ENCODE assay signal across 8 cellular contexts in the genomic region with DNA sequence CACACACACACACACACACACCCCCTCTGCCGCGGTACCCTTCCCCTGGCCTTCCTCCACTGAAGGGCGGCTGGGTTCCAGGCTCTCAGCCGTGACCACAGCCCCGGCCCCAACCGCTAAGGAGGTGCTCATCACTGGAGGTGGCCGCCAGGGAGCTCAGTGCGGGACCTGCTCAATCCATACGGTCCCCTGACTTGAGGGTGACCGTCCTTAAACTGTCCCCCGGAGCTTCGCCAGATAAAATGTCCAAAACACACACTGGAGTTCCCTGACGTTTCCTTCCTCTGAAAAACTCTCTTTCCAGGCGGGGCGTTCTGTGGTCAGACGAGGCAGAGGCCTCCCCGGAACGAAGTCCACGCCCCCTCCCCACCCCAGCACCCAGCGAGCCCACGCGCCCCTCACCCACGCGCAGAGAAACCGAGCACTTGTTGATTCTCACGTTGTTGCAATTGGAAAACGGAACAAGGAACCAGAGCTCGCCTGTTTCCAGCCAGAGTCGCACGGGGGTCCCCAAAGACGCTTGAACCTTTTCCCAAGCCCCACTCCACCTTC. TPM values are rescaled to one million over a fixed set of nuclear protein-coding genes. Genes with fewer than 3 reads are reported as not detected.
DNase-seq lines count a peak whose midpoint lies in the region; ATAC-seq and TF ChIP-seq lines count a peak whose summit lies in the region.

No MANE protein-coding gene starts in this region.

- no peaks in the 10 kb centered on the region for H3K36me3 ChIP-seq in endocrine pancreas (ENCODE audit: control insufficient read depth, insufficient read depth, low read length)
- no peaks in the 10 kb centered on the region for H3K36me3 ChIP-seq in mucosa of descending colon (ENCODE audit: low read depth)
- H3K36me3 ChIP-seq in testis (ENCODE audit: low read depth, missing control alignments), result no peaks in the 10 kb centered on the region

- H3K27me3 ChIP-seq in endocrine pancreas (ENCODE audit: control insufficient read depth, insufficient read depth, low read length) (no peaks in the 10 kb centered on the region), testis (no peaks in the 10 kb centered on the region)

- H3K4me1 ChIP-seq in endocrine pancreas (ENCODE audit: control insufficient read depth, insufficient read depth, low read length) (peaks cover 17% of the 10 kb centered on the region), mucosa of descending colon (ENCODE audit: low read depth) (peaks cover 52% of the 10 kb centered on the region), testis (peaks cover 12% of the 10 kb centered on the region)

- peak; percentile 23 for ATAC-seq in HG03045 (IDR thresholded peaks at IDR 0.05; ENCODE audit: unreplicated experiment)
- ATAC-seq in mucosa of descending colon, result no peak

- intact Hi-C loops in mucosa of descending colon (cut with DNase I, micrococcal nuclease) (no loop called here), testis (cut with DNase I; ENCODE audit: low total_unique reads) (no loop called here)

- H3K27ac ChIP-seq in C4-2B, result peak overlapping the region; percentile 97
- peak overlapping the region; percentile 90 to 92 for H3K27ac ChIP-seq in testis

- H3K9ac ChIP-seq in endocrine pancreas (ENCODE audit: control insufficient read depth, insufficient read depth, low read length), result peak overlapping the region; percentile 76

- TF ChIP-seq CTCF in C4-2B (conservative IDR thresholded peaks at IDR 0.05), result no peak
- no peak for TF ChIP-seq CTCF in mucosa of descending colon (IDR thresholded peaks at IDR 0.05)
- no peak for TF ChIP-seq CTCF in testis (IDR thresholded peaks at IDR 0.05)

- peak overlapping the region; percentile 49 for H3K4me3 ChIP-seq in endocrine pancreas (ENCODE audit: control insufficient read depth, insufficient read depth, low read length)
- peak overlapping the region; percentile 93 for H3K4me3 ChIP-seq in mucosa of descending colon
- peak overlapping the region; percentile 78 to 90 for H3K4me3 ChIP-seq in testis

- no peaks in the 10 kb centered on the region for H3K9me3 ChIP-seq in endocrine pancreas (ENCODE audit: control insufficient read depth, low read length)
- no peaks in the 10 kb centered on the region for H3K9me3 ChIP-seq in mucosa of descending colon
- H3K9me3 ChIP-seq in testis, result no peaks in the 10 kb centered on the region

- WGBS in testis, 2 donors, result 2 to 5% methylated on average over 10 to 31 of the region's 31 CpGs

- DNase-seq in activated CD4-positive, CD25-positive, alpha-beta regulatory T cell treated with anti-CD3 and anti-CD28 coated beads, Interleukin-2, amount 50 U/mL, for 72 hours, result peak; percentile 52
- DNase-seq in mucosa of descending colon (peak; percentile 62 to 77 (median 66)), testis (no peak), NCI-H1930 (lab: John Stamatoyannopoulos, UW) (no peak), NCI-H1105 (lab: John Stamatoyannopoulos, UW) (no peak)

- no peak for TF ChIP-seq POLR2A in testis (IDR thresholded peaks at IDR 0.05)

RNA-seq across cellular contexts. Expression of gene MBP, which starts 1.4 kb away (rescaled TPM):
- total RNA-seq in mucosa of descending colon (10 to 100 TPM; 37.9 to 48.5 (median 47.4) TPM), testis (10 to 100 TPM; 15.4 to 20.3 TPM)
- polyA plus RNA-seq in testis (ENCODE audit: insufficient read depth, low read depth, low replicate concordance), result 16.7 TPM

Comparison
In these comparisons a context has a peak if more than half of its experiments do, and no peak if none do; other contexts are left out.
1. DNase-seq: peak in activated CD4-positive, CD25-positive, alpha-beta regulatory T cell treated with anti-CD3 and anti-CD28 coated beads, Interleukin-2, amount 50 U/mL, for 72 hours (single experiment) and mucosa of descending colon (3 of 3); none in testis (single experiment), NCI-H1930 (0 of 2) and NCI-H1105 (single experiment).
2. Peak in every context shown above with its lines, with median percentiles within 50 percentile points of each other: H3K4me3 ChIP-seq.